Comparison of ENCODE assay signal across 26 cellular contexts in genomic region chr9:69555802-69556201, GRCh38.
"Had no signal": no experiment of that assay in that cellular context is flagged by ENCODE, and none has a peak within 500 bp of the region (broad histone marks: within the 10 kb centered on the region; RNA-seq: fewer than 3 reads in every experiment).

No MANE protein-coding gene starts in this region.

- H3K27me3 Mint-ChIP-seq: dendritic cell treated with granulocyte-macrophage colony-stimulating factor and Interleukin-4, amounts not matched to agents 40 ng/mL and 50 ng/mL, for 4 days had no signal

- H3K9me3 ChIP-seq: colonic mucosa, prostate gland, right atrium auricular region, stomach, thyroid gland, vagina had no signal

- H3K27ac Mint-ChIP-seq: dendritic cell treated with granulocyte-macrophage colony-stimulating factor and Interleukin-4, amounts not matched to agents 40 ng/mL and 50 ng/mL, for 4 days; endodermal cell; memory B cell; naive thymus-derived CD4-positive, alpha-beta T cell; nephron progenitor cell; stimulated activated effector memory CD8-positive, alpha-beta T cell treated with anti-CD3 and anti-CD28 coated beads, Interleukin-12 subunit alpha, Interleukin-12 subunit beta, amount 100 ng/mL, for 72 hours had no signal

- DNase-seq: colonic mucosa; effector CD8-positive, alpha-beta T cell; endodermal cell; foreskin keratinocyte; hypothalamus; midbrain; naive thymus-derived CD4-positive, alpha-beta T cell; nephron progenitor cell; nucleus accumbens; stimulated activated CD4-positive, alpha-beta T cell treated with anti-CD3 and anti-CD28 coated beads, Interleukin-2, amount 100 ng/mL, for 24 hours; stimulated activated CD4-positive, alpha-beta T cell treated with anti-CD3 and anti-CD28 coated beads, Interleukin-4, amount 100 ng/mL, for 24 hours; stimulated activated naive CD4-positive, alpha-beta T cell treated with Interleukin-2 at 50 U/mL for 16 hours; stomach; thyroid gland; trophoblast cell had no signal

- H3K4me1 ChIP-seq: colonic mucosa, foreskin keratinocyte, prostate gland, stomach had no signal

- H3K9me3 Mint-ChIP-seq: dendritic cell treated with granulocyte-macrophage colony-stimulating factor and Interleukin-4, amounts not matched to agents 40 ng/mL and 50 ng/mL, for 4 days; endodermal cell; memory B cell; naive thymus-derived CD4-positive, alpha-beta T cell; nephron progenitor cell; stimulated activated effector memory CD8-positive, alpha-beta T cell treated with anti-CD3 and anti-CD28 coated beads, Interleukin-12 subunit alpha, Interleukin-12 subunit beta, amount 100 ng/mL, for 72 hours had no signal

- H3K36me3 Mint-ChIP-seq: memory B cell; naive thymus-derived CD4-positive, alpha-beta T cell; stimulated activated effector memory CD8-positive, alpha-beta T cell treated with anti-CD3 and anti-CD28 coated beads, Interleukin-12 subunit alpha, Interleukin-12 subunit beta, amount 100 ng/mL, for 72 hours had no signal

- H3K27ac ChIP-seq: colonic mucosa, epithelial cell of prostate, foreskin keratinocyte, prostate gland, right atrium auricular region, stomach, thyroid gland, vagina had no signal

- H3K27me3 ChIP-seq: colonic mucosa, foreskin keratinocyte, right atrium auricular region, stomach, thyroid gland, vagina had no signal

- H3K36me3 ChIP-seq: colonic mucosa, prostate gland, right atrium auricular region, stomach, thyroid gland, vagina had no signal

- H3K4me3 ChIP-seq: colonic mucosa, lung, prostate gland, right atrium auricular region, stomach, thyroid gland, vagina had no signal

- H3K4me1 Mint-ChIP-seq: memory B cell; naive thymus-derived CD4-positive, alpha-beta T cell; nephron progenitor cell; stimulated activated effector memory CD8-positive, alpha-beta T cell treated with anti-CD3 and anti-CD28 coated beads, Interleukin-12 subunit alpha, Interleukin-12 subunit beta, amount 100 ng/mL, for 72 hours had no signal

- H3K4me3 Mint-ChIP-seq: dendritic cell treated with granulocyte-macrophage colony-stimulating factor and Interleukin-4, amounts not matched to agents 40 ng/mL and 50 ng/mL, for 4 days; endodermal cell; memory B cell; naive thymus-derived CD4-positive, alpha-beta T cell; nephron progenitor cell; stimulated activated effector memory CD8-positive, alpha-beta T cell treated with anti-CD3 and anti-CD28 coated beads, Interleukin-12 subunit alpha, Interleukin-12 subunit beta, amount 100 ng/mL, for 72 hours had no signal

- ATAC-seq: esophagus mucosa; foreskin keratinocyte; naive thymus-derived CD4-positive, alpha-beta T cell; sciatic nerve; stimulated activated effector memory CD8-positive, alpha-beta T cell treated with anti-CD3 and anti-CD28 coated beads, Interleukin-12 subunit alpha, Interleukin-12 subunit beta, amount 100 ng/mL, for 72 hours had no signal

- FAIRE-seq: keratinocyte had no signal
